In genomic region chr10:591646-592045, GRCh38 we compare ENCODE assay signal across 27 cellular contexts.
"Had no signal": no experiment of that assay in that cellular context is flagged by ENCODE, and none has a peak within 500 bp of the region (broad histone marks: within the 10 kb centered on the region; RNA-seq: fewer than 3 reads in every experiment).

No MANE protein-coding gene starts in this region.

- H3K27me3 Mint-ChIP-seq: activated naive CD8-positive, alpha-beta T cell had no signal

- H3K36me3 ChIP-seq: brain microvascular endothelial cell, cardiac muscle cell had no signal

- H3K4me3 Mint-ChIP-seq: activated CD8-positive, alpha-beta T cell treated with anti-CD3 and anti-CD28 coated beads for 36 hours; activated naive CD8-positive, alpha-beta T cell had no signal

- H3K27ac Mint-ChIP-seq: activated CD8-positive, alpha-beta T cell treated with anti-CD3 and anti-CD28 coated beads for 36 hours; activated naive CD8-positive, alpha-beta T cell had no signal

- H3K4me3 ChIP-seq: cardiac muscle cell, K562, SJSA1 had no signal

- H3K9me3 Mint-ChIP-seq: activated CD8-positive, alpha-beta T cell treated with anti-CD3 and anti-CD28 coated beads for 36 hours had no signal

- H3K27ac ChIP-seq: brain microvascular endothelial cell, cardiac muscle cell, SJSA1, VCaP had no signal

- H3K9me3 ChIP-seq: SJSA1 had no signal

- DNase-seq: activated CD4-positive, alpha-beta T cell treated with anti-CD3 and anti-CD28 coated beads for 4 hours; activated CD4-positive, CD25-positive, alpha-beta regulatory T cell; activated CD8-positive, alpha-beta memory T cell treated with anti-CD3 and anti-CD28 coated beads, Interleukin-2, amount 50 U/mL, for 4 hours; activated CD8-positive, alpha-beta T cell treated with anti-CD3 and anti-CD28 coated beads for 36 hours; activated effector memory CD4-positive, alpha-beta T cell treated with anti-CD3 and anti-CD28 coated beads, Interleukin-2, amount 50 U/mL, for 16 hours; activated naive CD4-positive, alpha-beta T cell treated with Interleukin-2 at 50 U/mL for 16 hours; activated T-cell treated with anti-CD3 and anti-CD28 coated beads, Interleukin-2, amount 50 U/mL, for 1 hour; amygdala; brain microvascular endothelial cell; Karpas-422; MM.1S; NCI-H1105; NCI-H1436; NCI-H1694 treated with DMSO at 0.1 percent for 48 hours; NCI-H2029 treated with DMSO at 0.1 percent for 48 hours; NCI-H510A treated with DMSO at 0.1 percent for 48 hours; NCI-H69; NK-92 treated with Interleukin-12 subunit alpha and Interleukin-12 subunit beta, amount 100 ng/mL, for 24 hours; SHP77; SW 1271; T-helper 9 cell had no signal

- ATAC-seq: activated CD8-positive, alpha-beta T cell treated with anti-CD3 and anti-CD28 coated beads for 36 hours; K562; SK-N-SH treated with all-trans-retinoic acid at 6 μM for 48 hours had no signal

- H3K36me3 Mint-ChIP-seq: activated naive CD8-positive, alpha-beta T cell had no signal

- H3K27me3 ChIP-seq: brain microvascular endothelial cell, cardiac muscle cell, SJSA1 had no signal
